Comparison of ENCODE assay signal across 22 cellular contexts in genomic region chr10:45452743-45453452, GRCh38.
A peak's percentile ranks its signal among the peaks of the same experiment; 100 is the strongest.
DNase-seq lines count a peak whose midpoint lies in the region; ATAC-seq and TF ChIP-seq lines count a peak whose summit lies in the region.
"Had no signal": no experiment of that assay in that cellular context is flagged by ENCODE, and none has a peak within 500 bp of the region (broad histone marks: within the 10 kb centered on the region; RNA-seq: fewer than 3 reads in every experiment).

No MANE protein-coding gene starts in this region.

- no peak overlapping the region for H2BK5ac ChIP-seq in IMR-90 (ENCODE audit: low read depth, low read length, poor library complexity, severe bottlenecking)

- no peak overlapping the region for H4K91ac ChIP-seq in IMR-90 (ENCODE audit: insufficient read depth, low read depth, low read length)

- no peak overlapping the region for H3K14ac ChIP-seq in IMR-90 (replicated peaks; ENCODE audit: low read depth, low read length)

- no peak for TF ChIP-seq POLR2A in IMR-90 (IDR thresholded peaks at IDR 0.05; ENCODE audit: low read depth, low read length)

- H3K9ac ChIP-seq in IMR-90 (ENCODE audit: low read depth, low read length) = no peak overlapping the region

- peak overlapping the region; percentile 24 for H2AFZ ChIP-seq in IMR-90 (replicated peaks; ENCODE audit: low read length, poor library complexity)

- CTCF ChIA-PET in CD8-positive, alpha-beta T cell (lab: Charles Lee) = interaction anchor here (1.5 kb wide), 1 partner anchor 12 kb away, joined by 5 read pairs; no protein-coding TSS in a partner anchor
- CTCF ChIA-PET in IMR-90 (lab: Yijun Ruan, JAX) = no interaction called here

- H3K9me3 ChIP-seq in CD8-positive, alpha-beta T cell (ENCODE audit: low read length) = no peaks in the 10 kb centered on the region
- H3K9me3 ChIP-seq in IMR-90 (ENCODE audit: control insufficient read depth, insufficient read depth, low read length) (no peaks in the 10 kb centered on the region), neutrophil (no peaks in the 10 kb centered on the region)
- H3K9me3 ChIP-seq: adrenal gland, ovary had no signal

- no peaks in the 10 kb centered on the region for H3K9me3 Mint-ChIP-seq in CD8-positive, alpha-beta T cell

- H4K20me1 ChIP-seq in IMR-90 (ENCODE audit: insufficient read depth, low read length) = no peaks in the 10 kb centered on the region

- H3K27me3 ChIP-seq in CD8-positive, alpha-beta T cell (ENCODE audit: insufficient read depth, low read length) = no peaks in the 10 kb centered on the region
- H3K27me3 ChIP-seq in IMR-90 (ENCODE audit: control insufficient read depth, insufficient read depth, low read length) (no peaks in the 10 kb centered on the region), neutrophil (no peaks in the 10 kb centered on the region)
- H3K27me3 ChIP-seq: adrenal gland, ovary had no signal

- H3K18ac ChIP-seq in IMR-90 (ENCODE audit: low read depth, low read length) = no peak overlapping the region

- no peak overlapping the region for H3K23ac ChIP-seq in IMR-90 (ENCODE audit: low read depth, low read length)

- no peak overlapping the region for H2BK20ac ChIP-seq in IMR-90 (ENCODE audit: low read depth, low read length)

- no peak overlapping the region for H3K4ac ChIP-seq in IMR-90 (ENCODE audit: low read depth, low read length)

- in situ Hi-C loops in IMR-90 (cut with MboI; ENCODE audit: low sequenced_read_pairs) = no loop called here

- intact Hi-C loops in CD8-positive, alpha-beta T cell (cut with DNase I, micrococcal nuclease) = loop anchor here in 1 of 2 experiments (5.0 kb wide), 1 partner anchor 46 kb away; no protein-coding TSS in a partner anchor
- intact Hi-C loops in IMR-90 (cut with micrococcal nuclease) = no loop called here
- intact Hi-C loops in Right ventricle myocardium superior (cut with DNase I) = no loop called here

- 60% methylated on average over 2 of the region's 7 CpGs; no CpG with 5 or more reads in 1 of the 2 experiments for WGBS in IMR-90 (ENCODE audit: extremely low coverage in 2 of 2, insufficient read length in 1 of 2), 2 experiments

- H2BK15ac ChIP-seq in IMR-90 (ENCODE audit: low read depth, low read length) = no peak overlapping the region

- no peak overlapping the region for H4K5ac ChIP-seq in IMR-90 (ENCODE audit: low read depth, low read length)

- POLR2A ChIA-PET in CD8-positive, alpha-beta T cell (lab: Charles Lee) = interaction anchor here (0.9 kb wide), 1 partner anchor 219 kb away, joined by 3 read pairs; no protein-coding TSS in a partner anchor
- POLR2A ChIA-PET in IMR-90 (lab: Charles Lee; ENCODE audit: unreplicated experiment) = no interaction called here

- H3K36me3 Mint-ChIP-seq in CD8-positive, alpha-beta T cell = peaks cover 32% of the 10 kb centered on the region

- H3K27ac ChIP-seq in CD8-positive, alpha-beta T cell (ENCODE audit: low read depth, low read length) = no peak overlapping the region
- H3K27ac ChIP-seq in IMR-90 (ENCODE audit: insufficient read depth, low read length) (no peak overlapping the region), neutrophil (peak overlapping the region; percentile 73)
- H3K27ac ChIP-seq: adrenal gland, ovary had no signal

- no peak overlapping the region for H2AK5ac ChIP-seq in IMR-90 (ENCODE audit: low read depth, low read length)

- H3K4me2 ChIP-seq in IMR-90 (ENCODE audit: low read depth, low read length) = no peak overlapping the region

- H3K4me3 Mint-ChIP-seq in CD8-positive, alpha-beta T cell = no peak overlapping the region
- H3K4me3 Mint-ChIP-seq: naive thymus-derived CD4-positive, alpha-beta T cell had no signal

- dilution Hi-C loops in IMR-90 (cut with HindIII; ENCODE audit: low sequenced_read_pairs, unreplicated experiment) = no loop called here

- no peak for TF ChIP-seq CTCF in CD8-positive, alpha-beta T cell (IDR thresholded peaks at IDR 0.05)
- TF ChIP-seq CTCF in IMR-90 (conservative IDR thresholded peaks at IDR 0.05; ENCODE audit: low read depth, low read length) (no peak), neutrophil (IDR thresholded peaks at IDR 0.05) (no peak)

- H3K79me1 ChIP-seq in IMR-90 (ENCODE audit: low read depth in 1 of 2, low read length in 2 of 2) = no peaks in the 10 kb centered on the region

- H3K4me3 ChIP-seq in CD8-positive, alpha-beta T cell (ENCODE audit: low read depth, low read length) = no peak overlapping the region
- H3K4me3 ChIP-seq in IMR-90 (ENCODE audit: insufficient read depth, low read depth, low read length) (no peak overlapping the region), neutrophil (ENCODE audit: low read depth in 1 of 2, low read length in 1 of 2) (peak overlapping the region in 1 of 2 experiments; percentile 13)
- H3K4me3 ChIP-seq: adrenal gland, ovary had no signal

- H2AK9ac ChIP-seq in IMR-90 (replicated peaks; ENCODE audit: low read depth, low read length, poor library complexity) = no peak overlapping the region

- H3K4me1 ChIP-seq in CD8-positive, alpha-beta T cell (ENCODE audit: insufficient read depth, low read length) = no peaks in the 10 kb centered on the region
- H3K4me1 ChIP-seq in IMR-90 (ENCODE audit: control insufficient read depth, insufficient read depth, low read length) = no peaks in the 10 kb centered on the region
- peaks cover 42 to 45% of the 10 kb centered on the region in 2 experiments for H3K4me1 ChIP-seq in neutrophil (ENCODE audit: control insufficient read depth in 1 of 2, insufficient read depth in 1 of 2, low read depth in 1 of 2, low read length in 1 of 2)

- H3K4me1 Mint-ChIP-seq in CD8-positive, alpha-beta T cell (ENCODE audit: low read depth) = no peaks in the 10 kb centered on the region

- no peak for DNase-seq in CD8-positive, alpha-beta T cell
- DNase-seq in IMR-90 (no peak), Right ventricle myocardium superior (no peak), SHP77 (lab: John Stamatoyannopoulos, UW) (no peak), RKO (ENCODE audit: low spot score) (no peak)
- no peak for DNase-seq in central memory CD4-positive, alpha-beta T cell
- DNase-seq in stimulated activated naive CD4-positive, alpha-beta T cell (lab: John Stamatoyannopoulos, UW) = no peak
- DNase-seq: activated CD4-positive, alpha-beta T cell treated with anti-CD3 and anti-CD28 coated beads for 48 hours; activated CD8-positive, alpha-beta memory T cell treated with anti-CD3 and anti-CD28 coated beads, Interleukin-2, amount 50 U/mL, for 4 hours; activated effector memory CD4-positive, alpha-beta T cell treated with Interleukin-2 at 50 U/mL for 16 hours; adrenal gland; DMS153; GDM1; hypothalamus; kidney; naive thymus-derived CD4-positive, alpha-beta T cell; NCI-H1417 treated with DMSO at 0.1 percent for 48 hours; NCI-H510A treated with DMSO at 0.1 percent for 48 hours; ovary; SHP77 treated with DMSO at 0.1 percent for 48 hours had no signal

- H3K27ac Mint-ChIP-seq in CD8-positive, alpha-beta T cell = peak overlapping the region; percentile 24

- H3K36me3 ChIP-seq in CD8-positive, alpha-beta T cell (ENCODE audit: insufficient read depth, low read length) = peaks cover 1% of the 10 kb centered on the region
- H3K36me3 ChIP-seq in IMR-90 (ENCODE audit: control insufficient read depth, insufficient read depth, low read length) = peaks cover 4% of the 10 kb centered on the region; the same call in 1 of the 2 replicates
- H3K36me3 ChIP-seq in neutrophil = peaks cover 24% of the 10 kb centered on the region
- H3K36me3 ChIP-seq: ovary had no signal

- ATAC-seq in CD8-positive, alpha-beta T cell = no peak
- no peak for ATAC-seq in IMR-90 (ENCODE audit: low read depth)
- peak; percentile 95 for ATAC-seq in Right ventricle myocardium superior (ENCODE audit: poor library complexity)
- ATAC-seq: naive thymus-derived CD4-positive, alpha-beta T cell; sciatic nerve had no signal

- H2BK120ac ChIP-seq in IMR-90 (ENCODE audit: low read depth, low read length) = no peak overlapping the region

- no peak overlapping the region for H4K8ac ChIP-seq in IMR-90 (ENCODE audit: low read depth in 2 of 2, low read length in 2 of 2)

- no TSS peak for BruUV-seq in IMR-90 (replicated peaks; lab: Mats Ljungman, UMichigan)

- TF ChIP-seq RAD21 in IMR-90 (IDR thresholded peaks at IDR 0.05; ENCODE audit: low read length) = no peak

- H3K9me1 ChIP-seq in IMR-90 (ENCODE audit: insufficient read depth, low read length) = no peaks in the 10 kb centered on the region

- H3K27me3 Mint-ChIP-seq in CD8-positive, alpha-beta T cell (ENCODE audit: low read depth) = no peaks in the 10 kb centered on the region
- H3K27me3 Mint-ChIP-seq: naive thymus-derived CD4-positive, alpha-beta T cell had no signal

- H3K56ac ChIP-seq in IMR-90 (ENCODE audit: extremely low read depth, insufficient read depth, low read length) = no peak overlapping the region

TF ChIP-seq in IMR-90, 13 proteins besides CTCF, POLR2A, EP300 and RAD21:
- TF ChIP-seq SMC3 (IDR thresholded peaks at IDR 0.05; ENCODE audit: low read depth, low read length) (no peak), USF2 (IDR thresholded peaks at IDR 0.05; ENCODE audit: low read depth, low read length) (no peak), CHD1 (IDR thresholded peaks at IDR 0.05; ENCODE audit: low read depth, low read length) (no peak), MAZ (IDR thresholded peaks at IDR 0.05; ENCODE audit: borderline replicate concordance, low read depth, low read length) (no peak), RFX5 (IDR thresholded peaks at IDR 0.05; ENCODE audit: low read depth, low read length) (no peak), NFE2L2 (IDR thresholded peaks at IDR 0.05; ENCODE audit: low read depth, low read length) (no peak), ELK1 (IDR thresholded peaks at IDR 0.05; ENCODE audit: borderline replicate concordance, low read depth, low read length) (no peak)
